29 cellular contexts compared by ENCODE assay signal in the genomic region with DNA sequence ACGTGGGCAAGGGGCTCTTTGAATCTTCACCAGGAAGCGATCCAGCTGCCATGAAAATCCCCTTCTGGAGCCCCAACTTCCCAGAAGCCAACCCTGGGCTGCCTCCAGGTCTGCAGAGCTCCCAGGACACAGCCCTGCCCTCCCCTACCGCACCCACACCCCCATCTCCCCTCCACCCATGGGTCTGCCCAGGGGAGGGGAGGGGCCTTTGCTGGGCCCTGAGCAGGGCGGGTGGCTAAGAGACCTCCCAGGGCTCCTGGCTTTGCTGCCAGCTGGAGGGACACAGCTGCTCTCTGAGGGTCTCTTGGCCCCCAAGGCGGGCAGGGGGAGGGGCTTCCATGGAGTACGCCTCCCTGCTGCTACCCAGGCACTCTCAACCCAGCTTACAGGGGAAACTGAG.
"Had no signal": no experiment of that assay in that cellular context is flagged by ENCODE, and none has a peak within 500 bp of the region (broad histone marks: within the 10 kb centered on the region; RNA-seq: fewer than 3 reads in every experiment).

No MANE protein-coding gene starts in this region.

- FAIRE-seq: TTC549 had no signal

- H3K27ac Mint-ChIP-seq: activated CD4-positive, alpha-beta T cell treated with anti-CD3 and anti-CD28 coated beads, Interleukin-2, amount 10 ng/mL, durations not matched to agents 24 days and 14 days; activated CD8-positive, alpha-beta T cell treated with anti-CD3 and anti-CD28 coated beads for 36 hours; activated naive CD8-positive, alpha-beta T cell treated with anti-CD3 and anti-CD28 coated beads for 36 hours; activated T-cell treated with anti-CD3 and anti-CD28 coated beads, Interleukin-2, amount 50 U/mL, for 72 hours; activated T-helper 17 cell treated with anti-CD3 and anti-CD28 coated beads, Interleukin-2, amount 50 U/mL, for 72 hours; T-helper 2 cell treated with Interferon-gamma antibody and Interleukin-4, amounts not matched to agents 5 μg/mL and 100 μg/mL, for 36 hours had no signal

- H3K36me3 ChIP-seq: brain microvascular endothelial cell, cardiac muscle cell, colonic mucosa, SJCRH30 had no signal

- H3K4me3 ChIP-seq: cardiac muscle cell, colonic mucosa, SJCRH30, SK-N-MC had no signal

- H3K9me3 ChIP-seq: colonic mucosa, SJCRH30 had no signal

- H3K4me3 Mint-ChIP-seq: activated CD4-positive, alpha-beta T cell treated with anti-CD3 and anti-CD28 coated beads, Interleukin-2, amount 10 ng/mL, durations not matched to agents 24 days and 14 days; activated CD8-positive, alpha-beta T cell treated with anti-CD3 and anti-CD28 coated beads for 36 hours; activated naive CD8-positive, alpha-beta T cell treated with anti-CD3 and anti-CD28 coated beads for 36 hours; activated T-cell treated with anti-CD3 and anti-CD28 coated beads, Interleukin-2, amount 50 U/mL, for 72 hours; activated T-helper 17 cell treated with anti-CD3 and anti-CD28 coated beads, Interleukin-2, amount 50 U/mL, for 72 hours; central memory CD8-positive, alpha-beta T cell; T-helper 2 cell treated with Interferon-gamma antibody and Interleukin-4, amounts not matched to agents 5 μg/mL and 100 μg/mL, for 36 hours had no signal

- H3K9me3 Mint-ChIP-seq: activated CD4-positive, alpha-beta T cell treated with anti-CD3 and anti-CD28 coated beads, Interleukin-2, amount 10 ng/mL, durations not matched to agents 24 days and 14 days had no signal

- ATAC-seq: activated CD8-positive, alpha-beta T cell treated with anti-CD3 and anti-CD28 coated beads for 36 hours; activated T-cell treated with anti-CD3 and anti-CD28 coated beads, Interleukin-2, amount 50 U/mL, for 72 hours; activated T-helper 17 cell treated with anti-CD3 and anti-CD28 coated beads, Interleukin-2, amount 50 U/mL, for 72 hours had no signal

- H3K4me1 Mint-ChIP-seq: activated CD4-positive, alpha-beta T cell treated with anti-CD3 and anti-CD28 coated beads, Interleukin-2, amount 10 ng/mL, durations not matched to agents 24 days and 14 days; activated naive CD8-positive, alpha-beta T cell treated with anti-CD3 and anti-CD28 coated beads for 36 hours; activated T-helper 17 cell treated with anti-CD3 and anti-CD28 coated beads, Interleukin-2, amount 50 U/mL, for 72 hours; central memory CD8-positive, alpha-beta T cell had no signal

- H3K27me3 Mint-ChIP-seq: activated CD4-positive, alpha-beta T cell treated with anti-CD3 and anti-CD28 coated beads, Interleukin-2, amount 10 ng/mL, durations not matched to agents 24 days and 14 days; activated naive CD8-positive, alpha-beta T cell treated with anti-CD3 and anti-CD28 coated beads for 36 hours had no signal

- H3K36me3 Mint-ChIP-seq: activated naive CD8-positive, alpha-beta T cell treated with anti-CD3 and anti-CD28 coated beads for 36 hours had no signal

- H3K27ac ChIP-seq: brain microvascular endothelial cell, cardiac muscle cell, colonic mucosa, SJCRH30, SK-N-MC had no signal

- H3K27me3 ChIP-seq: brain microvascular endothelial cell, cardiac muscle cell, colonic mucosa, SJCRH30 had no signal

- DNase-seq: activated CD4-positive, alpha-beta T cell treated with anti-CD3 and anti-CD28 coated beads, Interleukin-2, amount 10 ng/mL, durations not matched to agents 24 days and 14 days; activated CD4-positive, alpha-beta T cell treated with anti-CD3 and anti-CD28 coated beads, Interleukin-2, amount 50 U/mL, for 4 hours; activated CD8-positive, alpha-beta T cell treated with anti-CD3 and anti-CD28 coated beads for 36 hours; activated effector memory CD4-positive, alpha-beta T cell treated with anti-CD3 and anti-CD28 coated beads, Interleukin-2, amount 50 U/mL, for 16 hours; activated naive CD4-positive, alpha-beta T cell; activated naive CD4-positive, alpha-beta T cell treated with anti-CD3 and anti-CD28 coated beads, Interleukin-2, amount 50 U/mL, for 16 hours; activated naive CD8-positive, alpha-beta T cell treated with anti-CD3 and anti-CD28 coated beads for 36 hours; activated T-cell treated with anti-CD3 and anti-CD28 coated beads, Interleukin-2, amount 50 U/mL, for 1 hour; activated T-cell treated with anti-CD3 and anti-CD28 coated beads, Interleukin-2, amount 50 U/mL, for 72 hours; amniotic stem cell; aorta; brain microvascular endothelial cell; colonic mucosa; NCI-H1048; NCI-H1417; NCI-H146; NCI-H187; NCI-H2029 treated with DMSO at 0.1 percent for 48 hours; NCI-H2107; NCI-H2171; NCI-H446 treated with DMSO at 0.1 percent for 48 hours; SHP77; SJCRH30 had no signal

- H3K4me1 ChIP-seq: colonic mucosa, SJCRH30 had no signal
